24 cellular contexts compared by ENCODE assay signal in the genomic region with DNA sequence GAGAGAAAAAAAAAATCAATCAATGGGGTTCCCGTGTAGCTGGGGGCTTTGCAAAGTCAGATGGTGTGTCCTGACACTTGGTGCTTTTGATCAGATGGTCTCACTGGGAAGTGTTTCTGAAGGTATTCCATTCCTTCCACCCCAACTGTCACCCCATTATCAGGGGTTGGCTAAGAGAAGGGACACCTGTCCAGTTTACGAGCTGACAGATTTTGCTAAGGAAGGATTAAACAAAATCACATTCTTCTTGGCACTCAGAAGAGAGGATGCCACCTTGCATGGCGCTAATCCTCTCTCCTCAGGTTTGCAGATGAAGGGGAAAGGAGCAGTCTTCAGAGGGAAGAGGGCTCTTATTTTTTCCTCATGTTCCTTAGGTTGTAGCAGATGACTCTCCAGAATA.
"Had no signal": no experiment of that assay in that cellular context is flagged by ENCODE, and none has a peak within 500 bp of the region (broad histone marks: within the 10 kb centered on the region; RNA-seq: fewer than 3 reads in every experiment).

No MANE protein-coding gene starts in this region.

- H3K4me3 ChIP-seq: PC-9, Peyer's patch, SJSA1, SK-N-MC had no signal

- H3K4me2 ChIP-seq: PC-9 had no signal

- H3K27ac ChIP-seq: PC-9, Peyer's patch, SJSA1, SK-N-MC had no signal

- H3K27me3 ChIP-seq: Peyer's patch, SJSA1 had no signal

- DNase-seq: IMR-90; Kasumi-1; KG1; MM.1S; NCI-H1092 treated with DMSO at 0.1 percent for 48 hours; NCI-H1436; NCI-H187; NCI-H2029; NCI-H2081 treated with DMSO at 0.1 percent for 48 hours; NCI-H2171; NCI-H226; NCI-H446; NCI-H510A; NCI-H69; NCI-H774; NK-92 treated with Interleukin-12 subunit alpha and Interleukin-12 subunit beta, amount 100 ng/mL, for 24 hours; OCI-M1; PC-9; Peyer's patch; SHP77 treated with DMSO at 0.1 percent for 48 hours had no signal

- ATAC-seq: HepG2, Right ventricle myocardium inferior had no signal

- H2AFZ ChIP-seq: PC-9 had no signal

- H3K36me3 ChIP-seq: Peyer's patch, SJSA1 had no signal

- H3K9me3 ChIP-seq: Peyer's patch, SJSA1 had no signal
